14 cellular contexts compared by ENCODE assay signal in genomic region chr5:168552146-168552545, GRCh38. TPM values are rescaled to one million over a fixed set of nuclear protein-coding genes. Genes with fewer than 3 reads are reported as not detected.
DNase-seq lines count a peak whose midpoint lies in the region; ATAC-seq and TF ChIP-seq lines count a peak whose summit lies in the region.
"Had no signal": no experiment of that assay in that cellular context is flagged by ENCODE, and none has a peak within 500 bp of the region (broad histone marks: within the 10 kb centered on the region; RNA-seq: fewer than 3 reads in every experiment).

No MANE protein-coding gene starts in this region.

- no peak overlapping the region for H3K4ac ChIP-seq in neuronal stem cell (ENCODE audit: low read length)

- H3K27me3 ChIP-seq in heart left ventricle (no peaks in the 10 kb centered on the region), neuronal stem cell (ENCODE audit: control insufficient read depth in 3 of 3, insufficient read depth in 3 of 3, low read depth in 1 of 3, low read length in 3 of 3) (no peaks in the 10 kb centered on the region)

- H3K4me1 Mint-ChIP-seq in Calu3 (ENCODE audit: low read depth, unreplicated experiment), result no peaks in the 10 kb centered on the region

- DNase-seq in Right ventricle myocardium inferior (ENCODE audit: missing footprints), result no peak
- DNase-seq in cardiac septum (ENCODE audit: low spot score), result no peak
- DNase-seq in astrocyte of the hippocampus (ENCODE audit: low read depth, low spot score), result peak; percentile 86
- peak in 2 of 5 donors; percentile 29 to 45 for DNase-seq in heart left ventricle
- DNase-seq in GM10248 (ENCODE audit: extremely low spot score), result no peak
- DNase-seq in Calu3, result no peak
- DNase-seq in neuronal stem cell (ENCODE audit: low spot score), result no peak
- DNase-seq: activated CD4-positive, alpha-beta T cell treated with anti-CD3 and anti-CD28 coated beads, Interleukin-2, amount 50 U/mL, for 1 hour; activated gamma-delta T cell treated with Interleukin-2 at 50 U/mL for 16 hours; mesendoderm; NCI-H1436 treated with DMSO at 0.1 percent for 48 hours; T-helper 1 cell had no signal

- intact Hi-C loops in Right ventricle myocardium inferior (cut with DNase I), result no loop called here
- intact Hi-C loops in cardiac septum (cut with DNase I), result no loop called here
- intact Hi-C loops in heart left ventricle (cut with DNase I), result no loop called here
- intact Hi-C loops in Calu3 (cut with micrococcal nuclease; ENCODE audit: unreplicated experiment), result no loop called here

- H4K91ac ChIP-seq in neuronal stem cell (ENCODE audit: low read depth, low read length, poor library complexity), result no peak overlapping the region

- no peaks in the 10 kb centered on the region for H3K79me1 ChIP-seq in neuronal stem cell (ENCODE audit: low read depth, low read length)

- H3K9me3 ChIP-seq in heart left ventricle (no peaks in the 10 kb centered on the region), neuronal stem cell (replicated peaks in 1 of 2; ENCODE audit: control insufficient read depth in 2 of 2, insufficient read depth in 1 of 2, low read depth in 1 of 2, low read length in 2 of 2) (peaks cover 0 to 4% of the 10 kb centered on the region in 2 donors)

- no peak overlapping the region for H3K14ac ChIP-seq in neuronal stem cell (ENCODE audit: low read length)

- peak overlapping the region in 10 of 12 donors; percentile 4 to 80 (median 58) for H3K27ac ChIP-seq in heart left ventricle
- no peak overlapping the region for H3K27ac ChIP-seq in neuronal stem cell (replicated peaks; ENCODE audit: low read length)

- no peak overlapping the region for H2BK5ac ChIP-seq in neuronal stem cell (ENCODE audit: low read length)

- POLR2A ChIA-PET in GM10248 (lab: Yijun Ruan, JAX), result no interaction called here

- no peak for TF ChIP-seq CTCF in heart left ventricle (IDR thresholded peaks at IDR 0.05)
- TF ChIP-seq CTCF in GM10248 (IDR thresholded peaks at IDR 0.05; ENCODE audit: control extremely low read depth, extremely low read depth, low read depth, missing control alignments), result no peak
- no peak for TF ChIP-seq CTCF in Calu3 (IDR thresholded peaks at IDR 0.05; ENCODE audit: unreplicated experiment)

- ATAC-seq in Right ventricle myocardium inferior (peak; percentile 50), heart left ventricle (peak; percentile 80 to 90 (median 88)), HG03442 (IDR thresholded peaks at IDR 0.05; ENCODE audit: unreplicated experiment) (no peak)

- H3K27ac Mint-ChIP-seq in Calu3 (ENCODE audit: unreplicated experiment), result no peak overlapping the region
- H3K27ac Mint-ChIP-seq: dendritic cell treated with granulocyte-macrophage colony-stimulating factor and Interleukin-4, amounts not matched to agents 40 ng/mL and 50 ng/mL, for 4 days had no signal

- H3K9ac ChIP-seq in neuronal stem cell (ENCODE audit: low read depth, low read length, poor library complexity), result no peak overlapping the region

- no peak overlapping the region for H4K8ac ChIP-seq in neuronal stem cell (ENCODE audit: low read depth, low read length)

- peaks cover 0 to 43% (median 6%) of the 10 kb centered on the region in 12 donors for H3K4me1 ChIP-seq in heart left ventricle
- H3K4me1 ChIP-seq in neuronal stem cell (ENCODE audit: control insufficient read depth in 2 of 2, insufficient read depth in 1 of 2, low read depth in 1 of 2, low read length in 2 of 2), result no peaks in the 10 kb centered on the region

- H2BK15ac ChIP-seq in neuronal stem cell (ENCODE audit: low read length), result no peak overlapping the region

- H3K18ac ChIP-seq in neuronal stem cell (ENCODE audit: low read length), result no peak overlapping the region

- H2AFZ ChIP-seq in neuronal stem cell (ENCODE audit: low read length), result no peak overlapping the region

- H3K4me3 Mint-ChIP-seq in Calu3 (ENCODE audit: low read depth, unreplicated experiment), result no peak overlapping the region
- H3K4me3 Mint-ChIP-seq: dendritic cell treated with granulocyte-macrophage colony-stimulating factor and Interleukin-4, amounts not matched to agents 40 ng/mL and 50 ng/mL, for 4 days had no signal

- no peak overlapping the region for H3K4me3 ChIP-seq in heart left ventricle
- no peak overlapping the region for H3K4me3 ChIP-seq in neuronal stem cell (ENCODE audit: low read length in 2 of 2)

- BruUV-seq in Calu3 (replicated peaks; lab: Mats Ljungman, UMichigan), result no TSS peak

- no peak overlapping the region for H2BK12ac ChIP-seq in neuronal stem cell (ENCODE audit: low read length)

- peaks cover 22% of the 10 kb centered on the region for H3K36me3 Mint-ChIP-seq in Calu3 (ENCODE audit: insufficient read depth, unreplicated experiment)

- CTCF ChIA-PET in GM10248 (lab: Yijun Ruan, JAX) (interaction anchor here (1.9 kb wide), 1 partner anchor 13 kb away, joined by 5 read pairs; no protein-coding TSS in a partner anchor), Calu3 (lab: Charles Lee) (no interaction called here)

- no peak overlapping the region for H3K23ac ChIP-seq in neuronal stem cell (ENCODE audit: low read depth, low read length, poor library complexity)

- H3K9me3 Mint-ChIP-seq in Calu3 (ENCODE audit: low read depth, unreplicated experiment), result no peaks in the 10 kb centered on the region
- H3K9me3 Mint-ChIP-seq: dendritic cell treated with granulocyte-macrophage colony-stimulating factor and Interleukin-4, amounts not matched to agents 40 ng/mL and 50 ng/mL, for 4 days had no signal

- no peak overlapping the region for H3K4me2 ChIP-seq in neuronal stem cell (ENCODE audit: insufficient read depth, low read length, poor library complexity, severe bottlenecking)

- 30 to 47% (median 40%) methylated on average over 1 of the region's 1 CpG for WGBS in heart left ventricle, 4 donors
- WGBS in neuronal stem cell (ENCODE audit: extremely low coverage in 2 of 2, insufficient read length in 2 of 2, insufficient replicate concordance in 1 of 2), 2 donors, result no CpG with 5 or more reads among the region's 1 CpG

- no peak overlapping the region for H2BK120ac ChIP-seq in neuronal stem cell (ENCODE audit: low read depth, low read length)

- no peak for TF ChIP-seq POLR2A in heart left ventricle (IDR thresholded peaks at IDR 0.05)

- no peak overlapping the region for H2AK5ac ChIP-seq in neuronal stem cell (ENCODE audit: low read depth, low read length)

- H3K36me3 ChIP-seq in heart left ventricle (peaks cover 0 to 70% (median 52%) of the 10 kb centered on the region in 9 donors), neuronal stem cell (replicated peaks in 1 of 2; ENCODE audit: control insufficient read depth in 2 of 2, insufficient read depth in 2 of 2, low read length in 2 of 2) (peaks cover 17 to 100% of the 10 kb centered on the region in 2 donors)

- H3K27me3 Mint-ChIP-seq in Calu3 (ENCODE audit: unreplicated experiment), result no peaks in the 10 kb centered on the region
- H3K27me3 Mint-ChIP-seq: dendritic cell treated with granulocyte-macrophage colony-stimulating factor and Interleukin-4, amounts not matched to agents 40 ng/mL and 50 ng/mL, for 4 days had no signal

RNA-seq across cellular contexts. Expression of gene FBLL1, which starts 23.0 kb away (rescaled TPM):
- total RNA-seq in Right ventricle myocardium inferior, result not detected
- 1.5 TPM for total RNA-seq in cardiac septum
- total RNA-seq in heart left ventricle, result under 1 TPM in 3 of 9 donors, not detected in 6; 0.25 to 0.38 (median 0.27) TPM
- under 1 TPM in 1 of 2 donors, not detected in 1; 0.11 TPM for polyA plus RNA-seq in heart left ventricle
- 4.9 and 6.0 TPM in 2 replicates for total RNA-seq in Calu3 (2022)
- polyA plus RNA-seq in neuronal stem cell (2013, experiment 1 of 2), result 1.6 TPM
- 1.2 TPM for polyA plus RNA-seq in neuronal stem cell (2013, experiment 2 of 2)

RNA-seq across cellular contexts. Expression of gene PANK3, which starts 27.0 kb away (rescaled TPM):
- total RNA-seq in Right ventricle myocardium inferior (23.8 TPM), cardiac septum (44.9 TPM), heart left ventricle (10 to 100 TPM; 16.7 to 45.4 (median 35.6) TPM), Calu3 (2022) (101 and 116 TPM in 2 replicates)
- 10 to 100 TPM in 1 of 2 donors, 1 to 10 TPM in 1; 3.8 to 16.5 TPM for polyA plus RNA-seq in heart left ventricle
- polyA plus RNA-seq in neuronal stem cell (2013, experiment 1 of 2), result 38.2 TPM
- polyA plus RNA-seq in neuronal stem cell (2013, experiment 2 of 2), result 37.9 TPM
